In genomic region chrX:111039606-111040005, GRCh38 we compare ENCODE assay signal across 18 cellular contexts.
"Had no signal": no experiment of that assay in that cellular context is flagged by ENCODE, and none has a peak within 500 bp of the region (broad histone marks: within the 10 kb centered on the region; RNA-seq: fewer than 3 reads in every experiment).

No MANE protein-coding gene starts in this region.

- H3K36me3 ChIP-seq: heart left ventricle, neural progenitor cell, pancreas, tibial nerve, uterus had no signal

- H3K4me2 ChIP-seq: neural progenitor cell had no signal

- H3K4me3 ChIP-seq: body of pancreas, coronary artery, heart left ventricle, neural progenitor cell, pancreas, tibial nerve, uterus had no signal

- H3K27me3 ChIP-seq: body of pancreas, neural progenitor cell, uterus had no signal

- H3K9me3 ChIP-seq: body of pancreas, heart left ventricle, pancreas, tibial nerve, uterus had no signal

- H2AFZ ChIP-seq: neural progenitor cell had no signal

- H3K27ac ChIP-seq: body of pancreas, coronary artery, heart left ventricle, neural progenitor cell, pancreas, tibial nerve, uterus had no signal

- H3K4me1 ChIP-seq: body of pancreas, heart left ventricle, pancreas, tibial nerve, uterus had no signal

- DNase-seq: activated CD4-positive, alpha-beta memory T cell treated with anti-CD3 and anti-CD28 coated beads, Interleukin-2, amount 10 ng/mL, durations not matched to agents 7 days and 5 days; activated CD4-positive, alpha-beta T cell treated with anti-CD3 and anti-CD28 coated beads for 4 hours; activated effector memory CD4-positive, alpha-beta T cell treated with Interleukin-2 at 50 U/mL for 16 hours; activated naive CD4-positive, alpha-beta T cell treated with anti-CD3 and anti-CD28 coated beads, Interleukin-2, amount 50 U/mL, for 16 hours; activated T-cell treated with anti-CD3 and anti-CD28 coated beads, Interleukin-2, amount 50 U/mL, for 24 hours; body of pancreas; effector CD8-positive, alpha-beta T cell; heart left ventricle; pancreas; stimulated activated CD4-positive, alpha-beta T cell treated with anti-CD3 and anti-CD28 coated beads, Interleukin-15, amount 100 ng/mL, for 24 hours; stimulated activated CD4-positive, alpha-beta T cell treated with anti-CD3 and anti-CD28 coated beads, Interleukin-4, amount 100 ng/mL, for 24 hours; stimulated activated naive CD4-positive, alpha-beta T cell; T-helper 2 cell; uterus had no signal

- ATAC-seq: body of pancreas, heart left ventricle, left lobe of liver had no signal
